In the genomic region with DNA sequence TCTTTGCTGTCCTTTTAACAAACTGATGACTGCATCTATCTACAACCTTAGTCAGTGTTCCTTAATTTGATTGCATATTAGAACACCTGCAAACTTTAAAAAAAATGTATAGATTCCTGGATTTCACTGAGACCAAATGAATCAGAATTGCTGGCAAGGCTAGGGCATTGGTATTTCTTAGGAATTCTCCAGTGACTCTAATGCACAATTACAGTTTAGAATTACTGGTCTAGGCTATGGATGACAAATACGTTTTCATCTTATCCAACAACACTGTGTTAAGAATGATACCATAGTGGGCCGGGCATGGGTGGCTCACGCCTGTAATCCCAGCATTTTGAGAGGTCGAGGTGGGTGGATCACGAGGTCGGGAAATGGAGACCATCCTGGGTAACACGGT, we compare ENCODE assay signal across 1 cellular context.
TF ChIP-seq lines count a peak whose summit lies in the region.

No MANE protein-coding gene starts in this region.

TF ChIP-seq in IMR-90, 13 proteins besides CTCF, POLR2A, EP300 and RAD21 (continued from another document):
- no peak for TF ChIP-seq NFE2L2 (IDR thresholded peaks at IDR 0.05; ENCODE audit: low read depth, low read length)
- TF ChIP-seq SMC3 (IDR thresholded peaks at IDR 0.05; ENCODE audit: low read depth, low read length) = no peak
- no peak for TF ChIP-seq RCOR1 (IDR thresholded peaks at IDR 0.05; ENCODE audit: insufficient replicate concordance, low read length)
- TF ChIP-seq, protein P1, sequence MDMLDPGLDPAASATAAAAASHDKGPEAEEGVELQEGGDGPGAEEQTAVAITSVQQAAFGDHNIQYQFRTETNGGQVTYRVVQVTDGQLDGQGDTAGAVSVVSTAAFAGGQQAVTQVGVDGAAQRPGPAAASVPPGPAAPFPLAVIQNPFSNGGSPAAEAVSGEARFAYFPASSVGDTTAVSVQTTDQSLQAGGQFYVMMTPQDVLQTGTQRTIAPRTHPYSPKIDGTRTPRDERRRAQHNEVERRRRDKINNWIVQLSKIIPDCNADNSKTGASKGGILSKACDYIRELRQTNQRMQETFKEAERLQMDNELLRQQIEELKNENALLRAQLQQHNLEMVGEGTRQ (IDR thresholded peaks at IDR 0.05; ENCODE audit: low read depth, low read length) = no peak
